In genomic region chr1:28824061-28824460, GRCh38 we compare ENCODE assay signal across 5 cellular contexts. TPM values are rescaled to one million over a fixed set of nuclear protein-coding genes. Genes with fewer than 3 reads are reported as not detected.
"Had no signal": no experiment of that assay in that cellular context is flagged by ENCODE, and none has a peak within 500 bp of the region (broad histone marks: within the 10 kb centered on the region; RNA-seq: fewer than 3 reads in every experiment).

No MANE protein-coding gene starts in this region.

RNA-seq across cellular contexts. Expression of gene OPRD1, which starts 12.1 kb away (rescaled TPM):
- total RNA-seq: activated T-cell treated with anti-CD3 and anti-CD28 coated beads, Interleukin-2, amount 50 U/mL, for 72 hours; activated T-helper 2 cell treated with anti-CD3 and anti-CD28 coated beads, Interferon-gamma antibody, Interleukin-2, Interleukin-4, amounts not matched to agents 10 μg/mL and 5 μg/mL and 100 μg/mL, durations not matched to agents 14 hours and 24 hours and 36 hours; PC-9; Right ventricle myocardium superior; T-helper 2 cell treated with Interferon-gamma antibody and Interleukin-4, amounts not matched to agents 100 ng/mL and 5 ng/mL, for 36 hours had no signal
